17 cellular contexts compared by ENCODE assay signal in genomic region chr21:41634858-41635257, GRCh38.
DNase-seq lines count a peak whose midpoint lies in the region; ATAC-seq and TF ChIP-seq lines count a peak whose summit lies in the region.
"Had no signal": no experiment of that assay in that cellular context is flagged by ENCODE, and none has a peak within 500 bp of the region (broad histone marks: within the 10 kb centered on the region; RNA-seq: fewer than 3 reads in every experiment).

No MANE protein-coding gene starts in this region.

- H3K9me3 ChIP-seq in left ventricle myocardium inferior (replicated peaks) (peaks cover 9% of the 10 kb centered on the region), uterus (no peaks in the 10 kb centered on the region)

- H3K4me1 ChIP-seq in left ventricle myocardium inferior = peaks cover 3% of the 10 kb centered on the region
- no peaks in the 10 kb centered on the region for H3K4me1 ChIP-seq in uterus

- ATAC-seq in HG02623 (IDR thresholded peaks at IDR 0.05; ENCODE audit: unreplicated experiment) = no peak
- ATAC-seq: activated CD8-positive, alpha-beta memory T cell treated with anti-CD3 and anti-CD28 coated beads, Interleukin-2, amount 10 ng/mL, durations not matched to agents 7 days and 5 days; naive thymus-derived CD8-positive, alpha-beta T cell; stimulated activated naive CD8-positive, alpha-beta T cell treated with anti-CD3 and anti-CD28 coated beads, Interleukin-15, Interleukin-2, amounts not matched to agents 100 U/mL and 50 U/mL, for 24 hours had no signal

- H3K4me3 ChIP-seq in left ventricle myocardium inferior (no peak overlapping the region), foreskin fibroblast (ENCODE audit: low read depth in 1 of 2, low read length in 2 of 2) (no peak overlapping the region), uterus (no peak overlapping the region)
- H3K4me3 ChIP-seq: sigmoid colon had no signal

- peak; percentile 50 for DNase-seq in cardiac septum (ENCODE audit: low spot score)
- no peak for DNase-seq in left ventricle myocardium inferior
- DNase-seq in amniotic stem cell (lab: John Stamatoyannopoulos, UW) = peak; percentile 68
- peak; percentile 82 to 88 for DNase-seq in foreskin fibroblast
- no peak for DNase-seq in uterus
- DNase-seq in NCI-H2029 treated with DMSO at 0.1 percent for 48 hours (lab: John Stamatoyannopoulos, UW) = no peak
- DNase-seq in cortex of kidney (lab: John Stamatoyannopoulos, UW) = no peak
- DNase-seq: 8988T; activated CD8-positive, alpha-beta memory T cell treated with anti-CD3 and anti-CD28 coated beads, Interleukin-2, amount 10 ng/mL, durations not matched to agents 7 days and 5 days; activated naive CD4-positive, alpha-beta T cell treated with Interleukin-2 at 50 U/mL for 16 hours; caudate nucleus; CD8-positive, alpha-beta memory T cell; naive thymus-derived CD8-positive, alpha-beta T cell; sigmoid colon; stimulated activated naive CD8-positive, alpha-beta T cell treated with anti-CD3 and anti-CD28 coated beads, Interleukin-15, Interleukin-2, amounts not matched to agents 100 U/mL and 50 U/mL, for 24 hours; WERI-Rb-1 had no signal

- no peaks in the 10 kb centered on the region for H3K36me3 ChIP-seq in left ventricle myocardium inferior
- no peaks in the 10 kb centered on the region for H3K36me3 ChIP-seq in uterus
- H3K36me3 ChIP-seq: sigmoid colon, WERI-Rb-1 had no signal

- H3K27me3 ChIP-seq in left ventricle myocardium inferior (ENCODE audit: low read depth) = no peaks in the 10 kb centered on the region
- no peaks in the 10 kb centered on the region for H3K27me3 ChIP-seq in uterus
- H3K27me3 ChIP-seq: sigmoid colon had no signal

- intact Hi-C loops in cardiac septum (cut with DNase I) = no loop called here
- intact Hi-C loops in left ventricle myocardium inferior (cut with micrococcal nuclease) = no loop called here
- intact Hi-C loops in uterus (cut with DNase I; ENCODE audit: low total_unique reads) = no loop called here

- no peak overlapping the region for H3K27ac ChIP-seq in left ventricle myocardium inferior (replicated peaks)
- no peak overlapping the region for H3K27ac ChIP-seq in uterus
- H3K27ac ChIP-seq: sigmoid colon, WERI-Rb-1 had no signal

- TF ChIP-seq CTCF in left ventricle myocardium inferior (IDR thresholded peaks at IDR 0.05; ENCODE audit: borderline replicate concordance) (no peak), foreskin fibroblast (IDR thresholded peaks at IDR 0.05; ENCODE audit: low read depth, low read length) (no peak), uterus (IDR thresholded peaks at IDR 0.05) (no peak)

- TF ChIP-seq POLR2A in uterus (IDR thresholded peaks at IDR 0.05) = no peak

Comparison
In these comparisons a context has a peak if more than half of its experiments do, and no peak if none do; other contexts are left out.
1. DNase-seq: peak in cardiac septum (single experiment), amniotic stem cell (single experiment) and foreskin fibroblast (2 of 2); none in left ventricle myocardium inferior (single experiment), uterus (0 of 2), NCI-H2029 treated with DMSO at 0.1 percent for 48 hours (single experiment) and cortex of kidney (single experiment).